Comparison of ENCODE assay signal across 1 cellular context in genomic region chr12:88897723-88898122, GRCh38.
TF ChIP-seq lines count a peak whose summit lies in the region.

No MANE protein-coding gene starts in this region.

TF ChIP-seq in IMR-90, 13 proteins besides CTCF, POLR2A, EP300 and RAD21:
- TF ChIP-seq FOS (IDR thresholded peaks at IDR 0.05; ENCODE audit: low read depth, low read length) (no peak), USF2 (IDR thresholded peaks at IDR 0.05; ENCODE audit: low read depth, low read length) (no peak), ELK1 (IDR thresholded peaks at IDR 0.05; ENCODE audit: borderline replicate concordance, low read depth, low read length) (no peak), MAFK (IDR thresholded peaks at IDR 0.05; ENCODE audit: low read depth, low read length) (no peak), SMC3 (IDR thresholded peaks at IDR 0.05; ENCODE audit: low read depth, low read length) (no peak), RFX5 (IDR thresholded peaks at IDR 0.05; ENCODE audit: low read depth, low read length) (no peak), BHLHE40 (IDR thresholded peaks at IDR 0.05; ENCODE audit: low read depth, low read length) (no peak)
